Comparison of ENCODE assay signal across 1 cellular context in genomic region chr13:106498571-106498970, GRCh38.
TF ChIP-seq lines count a peak whose summit lies in the region.

No MANE protein-coding gene starts in this region.

TF ChIP-seq in H1, 55 proteins besides CTCF, POLR2A, EP300 and RAD21:
- TF ChIP-seq KDM1A (IDR thresholded peaks at IDR 0.05; ENCODE audit: borderline replicate concordance, low read length) (no peak), ZNF274 (IDR thresholded peaks at IDR 0.05; ENCODE audit: borderline replicate concordance, extremely low read depth, low read length) (no peak), CHD2 (IDR thresholded peaks at IDR 0.05; ENCODE audit: low read length) (no peak), KDM4A (IDR thresholded peaks at IDR 0.05; ENCODE audit: low read depth, low read length, severe bottlenecking) (no peak), MAX (IDR thresholded peaks at IDR 0.05) (no peak), RXRA (IDR thresholded peaks at IDR 0.05; ENCODE audit: insufficient read depth, low read depth, low read length) (no peak), BACH1 (IDR thresholded peaks at IDR 0.05; ENCODE audit: low read length) (no peak), TAF1 (IDR thresholded peaks at IDR 0.05; ENCODE audit: low read depth, low read length) (no peak), POLR2AphosphoS5 (IDR thresholded peaks at IDR 0.05; ENCODE audit: low read depth, low read length) (no peak), EGR1 (IDR thresholded peaks at IDR 0.05; ENCODE audit: borderline replicate concordance, low read depth, low read length) (no peak), EZH2 (IDR thresholded peaks at IDR 0.05; ENCODE audit: low read depth, low read length, severe bottlenecking) (no peak), TBP (IDR thresholded peaks at IDR 0.05; ENCODE audit: low read depth, low read length) (no peak), SIRT6 (IDR thresholded peaks at IDR 0.05; ENCODE audit: low read length) (no peak), POU5F1 (IDR thresholded peaks at IDR 0.05; ENCODE audit: low read depth, low read length) (no peak), HDAC6 (IDR thresholded peaks at IDR 0.05; ENCODE audit: low read depth, low read length) (no peak), USF2 (IDR thresholded peaks at IDR 0.05; ENCODE audit: low read length) (no peak), SIN3A (conservative IDR thresholded peaks at IDR 0.05 in 1 of 2, IDR thresholded peaks at IDR 0.05 in 1 of 2; ENCODE audit: low read depth in 1 of 2, low read length in 2 of 2) (no peak), CHD7 (IDR thresholded peaks at IDR 0.05; ENCODE audit: insufficient replicate concordance, low read length) (no peak)
